In the genomic region with DNA sequence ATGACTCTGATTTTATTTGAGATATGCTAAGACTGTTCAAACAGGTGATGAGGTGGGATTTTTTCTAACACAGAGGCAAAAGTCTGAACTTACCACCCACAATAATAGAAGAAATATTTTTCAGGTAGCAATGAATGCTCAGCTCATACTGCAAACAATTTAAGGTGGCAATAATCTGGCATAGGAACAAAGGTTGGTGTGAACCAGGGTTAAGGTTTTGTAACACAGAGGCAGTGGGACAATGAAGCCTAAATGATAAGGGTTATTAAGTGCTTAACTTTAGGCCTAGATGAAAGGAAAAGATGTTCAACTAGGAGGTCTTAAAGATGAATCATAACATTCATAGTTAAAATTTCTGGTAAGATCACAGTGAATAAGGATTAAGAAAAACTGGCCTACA, we compare ENCODE assay signal across 27 cellular contexts.
"Had no signal": no experiment of that assay in that cellular context is flagged by ENCODE, and none has a peak within 500 bp of the region (broad histone marks: within the 10 kb centered on the region; RNA-seq: fewer than 3 reads in every experiment).

No MANE protein-coding gene starts in this region.

- H3K27ac Mint-ChIP-seq: activated CD8-positive, alpha-beta memory T cell treated with anti-CD3 and anti-CD28 coated beads, Interleukin-2, amount 10 ng/mL, durations not matched to agents 7 days and 5 days; activated naive CD4-positive, alpha-beta T cell treated with anti-CD3 and anti-CD28 coated beads, Interleukin-2, amount 50 U/mL, for 24 hours; activated T-cell treated with anti-CD3 and anti-CD28 coated beads, Interleukin-2, amount 50 U/mL, for 24 hours; brain had no signal

- H3K9me2 ChIP-seq: SK-N-SH had no signal

- H3K9me3 ChIP-seq: Peyer's patch, SJCRH30, SK-N-SH had no signal

- H3K4me2 ChIP-seq: KMS-11, SK-N-SH had no signal

- H3K9ac ChIP-seq: KMS-11, SK-N-SH had no signal

- ATAC-seq: activated CD4-positive, CD25-positive, alpha-beta regulatory T cell treated with anti-CD3 and anti-CD28 coated beads, Interleukin-2, amount 50 U/mL, for 24 hours; activated CD8-positive, alpha-beta memory T cell treated with anti-CD3 and anti-CD28 coated beads, Interleukin-2, amount 10 ng/mL, durations not matched to agents 7 days and 5 days had no signal

- H3K36me3 ChIP-seq: Peyer's patch had no signal

- DNase-seq: activated CD4-positive, alpha-beta T cell treated with anti-CD3 and anti-CD28 coated beads for 4 hours; activated CD8-positive, alpha-beta memory T cell treated with anti-CD3 and anti-CD28 coated beads, Interleukin-2, amount 10 ng/mL, durations not matched to agents 7 days and 5 days; activated effector memory CD4-positive, alpha-beta T cell treated with Interleukin-2 at 50 U/mL for 16 hours; activated naive CD4-positive, alpha-beta T cell; activated T-cell treated with anti-CD3 and anti-CD28 coated beads, Interleukin-2, amount 50 U/mL, for 24 hours; amygdala; MG63; MV-4-11; NCI-H1092 treated with DMSO at 0.1 percent for 48 hours; NCI-H1436; NCI-H1694 treated with DMSO at 0.1 percent for 48 hours; NCI-H2029 treated with DMSO at 0.1 percent for 48 hours; NCI-H345; NCI-H510A; NCI-H69; NK-92 treated with Interleukin-12 subunit alpha and Interleukin-12 subunit beta, amount 100 ng/mL, for 24 hours; Peyer's patch; Right ventricle myocardium superior; SJCRH30; SK-N-SH; T-helper 1 cell had no signal

- H3K9me3 Mint-ChIP-seq: activated naive CD4-positive, alpha-beta T cell treated with anti-CD3 and anti-CD28 coated beads, Interleukin-2, amount 50 U/mL, for 24 hours; activated T-helper 1 cell treated with anti-CD3 and anti-CD28 coated beads, Interleukin-12 subunit alpha, Interleukin-12 subunit beta, Interleukin-2, Interleukin-4 antibody, amounts not matched to agents 30 ng/mL and 10 ng/mL and 1 ng/mL, durations not matched to agents 14 hours and 24 hours and 36 hours; central memory CD8-positive, alpha-beta T cell had no signal

- H3K4me1 ChIP-seq: SJCRH30 had no signal

- H3K4me3 ChIP-seq: MG63, Peyer's patch, SJCRH30 had no signal

- H3K27me3 Mint-ChIP-seq: activated CD8-positive, alpha-beta memory T cell treated with anti-CD3 and anti-CD28 coated beads, Interleukin-2, amount 10 ng/mL, durations not matched to agents 7 days and 5 days; activated naive CD4-positive, alpha-beta T cell treated with anti-CD3 and anti-CD28 coated beads, Interleukin-2, amount 50 U/mL, for 24 hours; activated T-cell treated with anti-CD3 and anti-CD28 coated beads, Interleukin-2, amount 50 U/mL, for 24 hours; central memory CD8-positive, alpha-beta T cell had no signal

- H3K4me3 Mint-ChIP-seq: activated CD8-positive, alpha-beta memory T cell treated with anti-CD3 and anti-CD28 coated beads, Interleukin-2, amount 10 ng/mL, durations not matched to agents 7 days and 5 days; activated naive CD4-positive, alpha-beta T cell treated with anti-CD3 and anti-CD28 coated beads, Interleukin-2, amount 50 U/mL, for 24 hours; activated T-cell treated with anti-CD3 and anti-CD28 coated beads, Interleukin-2, amount 50 U/mL, for 24 hours; activated T-helper 1 cell treated with anti-CD3 and anti-CD28 coated beads, Interleukin-12 subunit alpha, Interleukin-12 subunit beta, Interleukin-2, Interleukin-4 antibody, amounts not matched to agents 30 ng/mL and 10 ng/mL and 1 ng/mL, durations not matched to agents 14 hours and 24 hours and 36 hours; central memory CD8-positive, alpha-beta T cell had no signal

- H3K27me3 ChIP-seq: MG63, Peyer's patch, SJCRH30 had no signal
